24 cellular contexts compared by ENCODE assay signal in genomic region chr9:88319936-88320747, GRCh38.
DNase-seq lines count a peak whose midpoint lies in the region; ATAC-seq and TF ChIP-seq lines count a peak whose summit lies in the region.
"Had no signal": no experiment of that assay in that cellular context is flagged by ENCODE, and none has a peak within 500 bp of the region (broad histone marks: within the 10 kb centered on the region; RNA-seq: fewer than 3 reads in every experiment).

No MANE protein-coding gene starts in this region.

- no peak overlapping the region for H3K27ac ChIP-seq in brain microvascular endothelial cell
- H3K27ac ChIP-seq: coronary artery, esophagus muscularis mucosa, psoas muscle, testis had no signal

- ATAC-seq in HG02973 (IDR thresholded peaks at IDR 0.05; ENCODE audit: unreplicated experiment) (no peak), GM18870 (IDR thresholded peaks at IDR 0.05; ENCODE audit: unreplicated experiment) (no peak)
- ATAC-seq: HCT116; psoas muscle; stimulated activated memory B cell treated with anti-CD40 and anti-IgM and Interleukin-4, amounts not matched to agents 10 μg/mL and 1 μg/mL and 100 μg/mL, for 72 hours had no signal

- TF ChIP-seq CTCF in brain microvascular endothelial cell (IDR thresholded peaks at IDR 0.05; ENCODE audit: low read depth, low read length, missing control alignments) = no peak

- H3K27me3 ChIP-seq in brain microvascular endothelial cell (replicated peaks) = no peaks in the 10 kb centered on the region
- H3K27me3 ChIP-seq: esophagus muscularis mucosa, testis had no signal

- H3K4me3 ChIP-seq in brain microvascular endothelial cell (ENCODE audit: low read depth, low read length) = no peak overlapping the region
- H3K4me3 ChIP-seq: coronary artery, esophagus muscularis mucosa, lung, psoas muscle, testis had no signal

- no peaks in the 10 kb centered on the region for H3K36me3 ChIP-seq in brain microvascular endothelial cell (replicated peaks)
- H3K36me3 ChIP-seq: esophagus muscularis mucosa had no signal

- in situ Hi-C loops in brain microvascular endothelial cell (cut with HindIII; ENCODE audit: low pct_ligation_motif_present, low sequenced_read_pairs) = no loop called here

- peak; percentile 58 for DNase-seq in EH (ENCODE audit: low read depth)
- DNase-seq in HCEC 1CT = peak; percentile 48
- peak; percentile 16 for DNase-seq in brain microvascular endothelial cell
- DNase-seq in pulmonary artery endothelial cell (ENCODE audit: low read depth, low spot score) = peak; percentile 19
- DNase-seq in NCI-H524 treated with DMSO at 0.1 percent for 48 hours (lab: John Stamatoyannopoulos, UW) = no peak
- DNase-seq: activated effector memory CD4-positive, alpha-beta T cell treated with Interleukin-2 at 50 U/mL for 16 hours; COR-L47; DND-41; kidney glomerular epithelial cell; NCI-H1105; NCI-H2029 treated with DMSO at 0.1 percent for 48 hours; NCI-H226; psoas muscle; SHP77; small intestine; stimulated activated CD4-positive, alpha-beta T cell treated with anti-CD3 and anti-CD28 coated beads, Interleukin-2, amount 100 ng/mL, for 24 hours; testis had no signal
